Comparison of ENCODE assay signal across 8 cellular contexts in genomic region chr16:22232277-22233049, GRCh38. TPM values are rescaled to one million over a fixed set of nuclear protein-coding genes. Genes with fewer than 3 reads are reported as not detected.
A peak's percentile ranks its signal among the peaks of the same experiment; 100 is the strongest.
DNase-seq lines count a peak whose midpoint lies in the region; TF ChIP-seq lines count a peak whose summit lies in the region.

No MANE protein-coding gene starts in this region.

- H3K27me3 ChIP-seq in H7 (ENCODE audit: control insufficient read depth, insufficient read depth, low read length), result no peaks in the 10 kb centered on the region

- no peak overlapping the region for H3K4me3 ChIP-seq in epithelial cell of esophagus (ENCODE audit: low read length)
- H3K4me3 ChIP-seq in skin epidermis, result no peak overlapping the region
- no peak overlapping the region for H3K4me3 ChIP-seq in H7 (ENCODE audit: insufficient read depth, low read depth, low read length)

- no peak for TF ChIP-seq POLR2A in erythroblast (IDR thresholded peaks at IDR 0.05; ENCODE audit: low read length)

- POLR2A ChIA-PET in GM10248 (lab: Yijun Ruan, JAX), result no interaction called here

- no peak for TF ChIP-seq CTCF in epithelial cell of esophagus (IDR thresholded peaks at IDR 0.05; ENCODE audit: insufficient read depth, low read depth, low read length, missing control alignments)
- TF ChIP-seq CTCF in GM10248 (IDR thresholded peaks at IDR 0.05; ENCODE audit: control extremely low read depth, extremely low read depth, low read depth, missing control alignments), result no peak

- H3K27ac ChIP-seq in skin epidermis, result peak overlapping the region in 16 of 21 experiments; percentile 4 to 71 (median 50)

- CTCF ChIA-PET in GM10248 (lab: Yijun Ruan, JAX), result interaction anchor here (1.5 kb wide), 1 partner anchor 26 kb away, joined by 3 read pairs; the partner anchor contains the start of gene EEF2K

- DNase-seq in H4 (ENCODE audit: low spot score) (peak; percentile 42), NCI-H748 treated with DMSO at 0.1 percent for 48 hours (lab: John Stamatoyannopoulos, UW) (peak; percentile 76), epithelial cell of esophagus (ENCODE audit: low read depth) (peak; percentile 78), H7 (no peak), GM10248 (ENCODE audit: extremely low spot score) (no peak), COLO829 (ENCODE audit: low spot score) (no peak), erythroblast (lab: John Stamatoyannopoulos, UW) (no peak)

- H3K36me3 ChIP-seq in H7 (replicated peaks; ENCODE audit: control insufficient read depth, insufficient read depth, low read length), result no peaks in the 10 kb centered on the region; the same call in none of the 2 replicates

RNA-seq across cellular contexts. Expression of gene EEF2K, which starts 26.4 kb away (rescaled TPM):
- 9.2 and 11.1 TPM in 2 replicates for total RNA-seq in H4 (2014; rRNA removed; shearing (Covaris generic))
- 13.3 and 15.2 TPM in 2 replicates for total RNA-seq in H7 (2014; rRNA removed; shearing (Covaris generic))

Comparison
In these comparisons a context has a peak if more than half of its experiments do, and no peak if none do; other contexts are left out.
1. DNase-seq: peak in H4 (single experiment), NCI-H748 treated with DMSO at 0.1 percent for 48 hours (single experiment) and epithelial cell of esophagus (single experiment); none in H7 (single experiment), GM10248 (single experiment), COLO829 (single experiment) and erythroblast (0 of 2).